1 cellular context compared by ENCODE assay signal in the genomic region with DNA sequence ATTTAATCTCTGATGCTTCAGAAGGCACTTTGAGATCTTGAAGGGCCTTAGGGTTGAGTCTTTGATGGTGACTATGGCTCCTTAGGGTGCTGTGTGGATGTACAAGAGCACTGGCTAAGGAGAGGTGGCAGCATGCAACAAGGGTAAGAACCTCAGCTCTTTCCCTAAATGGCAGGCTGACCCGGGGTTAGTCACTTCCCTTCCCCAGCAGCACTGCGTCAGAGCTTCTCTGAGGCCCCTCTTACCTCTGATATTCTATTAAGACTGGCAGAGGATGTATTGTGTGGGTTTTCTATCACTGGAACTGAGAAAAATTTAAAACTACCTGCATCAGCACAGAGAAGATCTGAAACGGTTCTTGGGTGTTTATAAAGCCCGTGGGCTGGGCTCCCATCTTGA.
TF ChIP-seq lines count a peak whose summit lies in the region.

No MANE protein-coding gene starts in this region.

TF ChIP-seq in K562, 482 proteins besides CTCF, POLR2A, EP300 and RAD21 (continued from another document and continues in another):
- no peak for TF ChIP-seq HDAC1 (IDR thresholded peaks at IDR 0.05)
- TF ChIP-seq, protein P1, sequence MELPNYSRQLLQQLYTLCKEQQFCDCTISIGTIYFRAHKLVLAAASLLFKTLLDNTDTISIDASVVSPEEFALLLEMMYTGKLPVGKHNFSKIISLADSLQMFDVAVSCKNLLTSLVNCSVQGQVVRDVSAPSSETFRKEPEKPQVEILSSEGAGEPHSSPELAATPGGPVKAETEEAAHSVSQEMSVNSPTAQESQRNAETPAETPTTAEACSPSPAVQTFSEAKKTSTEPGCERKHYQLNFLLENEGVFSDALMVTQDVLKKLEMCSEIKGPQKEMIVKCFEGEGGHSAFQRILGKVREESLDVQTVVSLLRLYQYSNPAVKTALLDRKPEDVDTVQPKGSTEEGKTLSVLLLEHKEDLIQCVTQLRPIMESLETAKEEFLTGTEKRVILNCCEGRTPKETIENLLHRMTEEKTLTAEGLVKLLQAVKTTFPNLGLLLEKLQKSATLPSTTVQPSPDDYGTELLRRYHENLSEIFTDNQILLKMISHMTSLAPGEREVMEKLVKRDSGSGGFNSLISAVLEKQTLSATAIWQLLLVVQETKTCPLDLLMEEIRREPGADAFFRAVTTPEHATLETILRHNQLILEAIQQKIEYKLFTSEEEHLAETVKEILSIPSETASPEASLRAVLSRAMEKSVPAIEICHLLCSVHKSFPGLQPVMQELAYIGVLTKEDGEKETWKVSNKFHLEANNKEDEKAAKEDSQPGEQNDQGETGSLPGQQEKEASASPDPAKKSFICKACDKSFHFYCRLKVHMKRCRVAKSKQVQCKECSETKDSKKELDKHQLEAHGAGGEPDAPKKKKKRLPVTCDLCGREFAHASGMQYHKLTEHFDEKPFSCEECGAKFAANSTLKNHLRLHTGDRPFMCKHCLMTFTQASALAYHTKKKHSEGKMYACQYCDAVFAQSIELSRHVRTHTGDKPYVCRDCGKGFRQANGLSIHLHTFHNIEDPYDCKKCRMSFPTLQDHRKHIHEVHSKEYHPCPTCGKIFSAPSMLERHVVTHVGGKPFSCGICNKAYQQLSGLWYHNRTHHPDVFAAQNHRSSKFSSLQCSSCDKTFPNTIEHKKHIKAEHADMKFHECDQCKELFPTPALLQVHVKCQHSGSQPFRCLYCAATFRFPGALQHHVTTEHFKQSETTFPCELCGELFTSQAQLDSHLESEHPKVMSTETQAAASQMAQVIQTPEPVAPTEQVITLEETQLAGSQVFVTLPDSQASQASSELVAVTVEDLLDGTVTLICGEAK (IDR thresholded peaks at IDR 0.05), result peak; percentile 15; the same call in 1 of the 2 replicates
- TF ChIP-seq, protein P1 (CRISPR knock-in tag; IDR thresholded peaks at IDR 0.05), result no peak
- TF ChIP-seq NFYB (IDR thresholded peaks at IDR 0.05; ENCODE audit: extremely low read depth, insufficient read length), result no peak
- TF ChIP-seq, protein P2, sequence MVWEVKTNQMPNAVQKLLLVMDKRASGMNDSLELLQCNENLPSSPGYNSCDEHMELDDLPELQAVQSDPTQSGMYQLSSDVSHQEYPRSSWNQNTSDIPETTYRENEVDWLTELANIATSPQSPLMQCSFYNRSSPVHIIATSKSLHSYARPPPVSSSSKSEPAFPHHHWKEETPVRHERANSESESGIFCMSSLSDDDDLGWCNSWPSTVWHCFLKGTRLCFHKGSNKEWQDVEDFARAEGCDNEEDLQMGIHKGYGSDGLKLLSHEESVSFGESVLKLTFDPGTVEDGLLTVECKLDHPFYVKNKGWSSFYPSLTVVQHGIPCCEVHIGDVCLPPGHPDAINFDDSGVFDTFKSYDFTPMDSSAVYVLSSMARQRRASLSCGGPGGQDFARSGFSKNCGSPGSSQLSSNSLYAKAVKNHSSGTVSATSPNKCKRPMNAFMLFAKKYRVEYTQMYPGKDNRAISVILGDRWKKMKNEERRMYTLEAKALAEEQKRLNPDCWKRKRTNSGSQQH (CRISPR knock-in tag; IDR thresholded peaks at IDR 0.05), result no peak
- TF ChIP-seq SMARCA5 (IDR thresholded peaks at IDR 0.05), result 0 out of 2 replicates have a peak, but pooled peaks have one; percentile 36
- TF ChIP-seq MTA3 (IDR thresholded peaks at IDR 0.05; ENCODE audit: borderline replicate concordance), result no peak
- TF ChIP-seq CBX3 (IDR thresholded peaks at IDR 0.05; ENCODE audit: borderline replicate concordance in 1 of 2, low read length in 2 of 2), result no peak
- no peak for TF ChIP-seq POU5F1 (IDR thresholded peaks at IDR 0.05; ENCODE audit: borderline replicate concordance, low read depth, low read length, partially characterized antibody)
- no peak for TF ChIP-seq CEBPB (tag; IDR thresholded peaks at IDR 0.05)
- TF ChIP-seq MTF1 (CRISPR knock-in tag; IDR thresholded peaks at IDR 0.05; ENCODE audit: borderline replicate concordance), result 0 out of 2 replicates have a peak, but pooled peaks have one; percentile 7
- TF ChIP-seq, protein P3, sequence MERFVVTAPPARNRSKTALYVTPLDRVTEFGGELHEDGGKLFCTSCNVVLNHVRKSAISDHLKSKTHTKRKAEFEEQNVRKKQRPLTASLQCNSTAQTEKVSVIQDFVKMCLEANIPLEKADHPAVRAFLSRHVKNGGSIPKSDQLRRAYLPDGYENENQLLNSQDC (CRISPR knock-in tag; IDR thresholded peaks at IDR 0.05), result no peak
- no peak for TF ChIP-seq ZNF324 (CRISPR knock-in tag; IDR thresholded peaks at IDR 0.05)
- TF ChIP-seq ZNF551 (CRISPR knock-in tag; IDR thresholded peaks at IDR 0.05), result no peak
- no peak for TF ChIP-seq TCFL5 (CRISPR knock-in tag; conservative IDR thresholded peaks at IDR 0.05)
- no peak for TF ChIP-seq ELF4 (CRISPR knock-in tag; IDR thresholded peaks at IDR 0.05)
- TF ChIP-seq RB1 (IDR thresholded peaks at IDR 0.05; ENCODE audit: low read depth), result no peak
- TF ChIP-seq ZNF146 (CRISPR knock-in tag; IDR thresholded peaks at IDR 0.05; ENCODE audit: unreplicated experiment), result no peak
- no peak for TF ChIP-seq SRF (CRISPR knock-in tag; IDR thresholded peaks at IDR 0.05)
- no peak for TF ChIP-seq ZNF589 (CRISPR knock-in tag; IDR thresholded peaks at IDR 0.05; ENCODE audit: low read depth)
- TF ChIP-seq GABPB1 (CRISPR knock-in tag; IDR thresholded peaks at IDR 0.05), result no peak
- TF ChIP-seq IFI16 (CRISPR knock-in tag; IDR thresholded peaks at IDR 0.05), result no peak
- no peak for TF ChIP-seq ZKSCAN1 (IDR thresholded peaks at IDR 0.05; ENCODE audit: low read depth, low read length)
- no peak for TF ChIP-seq STAT5B (CRISPR knock-in tag; IDR thresholded peaks at IDR 0.05)
- TF ChIP-seq KDM2B (CRISPR knock-in tag; IDR thresholded peaks at IDR 0.05), result no peak
- TF ChIP-seq NCOA2 (IDR thresholded peaks at IDR 0.05; ENCODE audit: partially characterized antibody in 2 of 2), result no peak
- no peak for TF ChIP-seq ZNF217 (CRISPR knock-in tag; IDR thresholded peaks at IDR 0.05)
- no peak for TF ChIP-seq POLR2AphosphoS5 (IDR thresholded peaks at IDR 0.05; ENCODE audit: control insufficient read depth, insufficient read depth, low read depth, low read length)
- TF ChIP-seq RNF2 (IDR thresholded peaks at IDR 0.05), result no peak
- TF ChIP-seq, protein P4, sequence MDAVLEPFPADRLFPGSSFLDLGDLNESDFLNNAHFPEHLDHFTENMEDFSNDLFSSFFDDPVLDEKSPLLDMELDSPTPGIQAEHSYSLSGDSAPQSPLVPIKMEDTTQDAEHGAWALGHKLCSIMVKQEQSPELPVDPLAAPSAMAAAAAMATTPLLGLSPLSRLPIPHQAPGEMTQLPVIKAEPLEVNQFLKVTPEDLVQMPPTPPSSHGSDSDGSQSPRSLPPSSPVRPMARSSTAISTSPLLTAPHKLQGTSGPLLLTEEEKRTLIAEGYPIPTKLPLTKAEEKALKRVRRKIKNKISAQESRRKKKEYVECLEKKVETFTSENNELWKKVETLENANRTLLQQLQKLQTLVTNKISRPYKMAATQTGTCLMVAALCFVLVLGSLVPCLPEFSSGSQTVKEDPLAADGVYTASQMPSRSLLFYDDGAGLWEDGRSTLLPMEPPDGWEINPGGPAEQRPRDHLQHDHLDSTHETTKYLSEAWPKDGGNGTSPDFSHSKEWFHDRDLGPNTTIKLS (IDR thresholded peaks at IDR 0.05; ENCODE audit: borderline replicate concordance, low read depth), result no peak
- TF ChIP-seq, protein P5, sequence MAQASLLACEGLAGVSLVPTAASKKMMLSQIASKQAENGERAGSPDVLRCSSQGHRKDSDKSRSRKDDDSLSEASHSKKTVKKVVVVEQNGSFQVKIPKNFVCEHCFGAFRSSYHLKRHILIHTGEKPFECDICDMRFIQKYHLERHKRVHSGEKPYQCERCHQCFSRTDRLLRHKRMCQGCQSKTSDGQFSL (CRISPR knock-in tag; IDR thresholded peaks at IDR 0.05), result no peak
- TF ChIP-seq, protein P5 (tag; IDR thresholded peaks at IDR 0.05), result no peak
- TF ChIP-seq GABPA (tag; conservative IDR thresholded peaks at IDR 0.05; ENCODE audit: low read depth), result no peak
- TF ChIP-seq SRSF7 (optimal IDR thresholded peaks at IDR 0.05; ENCODE audit: low read depth, low read length), result no peak
- TF ChIP-seq CHD4 (IDR thresholded peaks at IDR 0.05; ENCODE audit: insufficient read depth, insufficient replicate concordance, low read depth, low read length, poor library complexity, severe bottlenecking), result no peak
- TF ChIP-seq GTF2A2 (tag; IDR thresholded peaks at IDR 0.05), result no peak; the same call in 1 of the 2 replicates
- no peak for TF ChIP-seq POLR3G (IDR thresholded peaks at IDR 0.05; ENCODE audit: extremely low read depth, insufficient read length, insufficient replicate concordance)
- peak; percentile 70 for TF ChIP-seq SPI1 (IDR thresholded peaks at IDR 0.05; ENCODE audit: borderline replicate concordance, low read depth, low read length)
- TF ChIP-seq JUN (IDR thresholded peaks at IDR 0.05; ENCODE audit: borderline replicate concordance, low read depth, low read length), result peak; percentile 3; the same call in 1 of the 2 replicates
- TF ChIP-seq JUN (CRISPR knock-in tag; IDR thresholded peaks at IDR 0.05; ENCODE audit: borderline replicate concordance), result no peak
- TF ChIP-seq, protein P6, sequence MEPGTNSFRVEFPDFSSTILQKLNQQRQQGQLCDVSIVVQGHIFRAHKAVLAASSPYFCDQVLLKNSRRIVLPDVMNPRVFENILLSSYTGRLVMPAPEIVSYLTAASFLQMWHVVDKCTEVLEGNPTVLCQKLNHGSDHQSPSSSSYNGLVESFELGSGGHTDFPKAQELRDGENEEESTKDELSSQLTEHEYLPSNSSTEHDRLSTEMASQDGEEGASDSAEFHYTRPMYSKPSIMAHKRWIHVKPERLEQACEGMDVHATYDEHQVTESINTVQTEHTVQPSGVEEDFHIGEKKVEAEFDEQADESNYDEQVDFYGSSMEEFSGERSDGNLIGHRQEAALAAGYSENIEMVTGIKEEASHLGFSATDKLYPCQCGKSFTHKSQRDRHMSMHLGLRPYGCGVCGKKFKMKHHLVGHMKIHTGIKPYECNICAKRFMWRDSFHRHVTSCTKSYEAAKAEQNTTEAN (CRISPR knock-in tag; IDR thresholded peaks at IDR 0.05), result no peak
- peak; percentile 29 for TF ChIP-seq RBM39 (optimal IDR thresholded peaks at IDR 0.05; ENCODE audit: low read depth, low read length)
- TF ChIP-seq, protein P7, sequence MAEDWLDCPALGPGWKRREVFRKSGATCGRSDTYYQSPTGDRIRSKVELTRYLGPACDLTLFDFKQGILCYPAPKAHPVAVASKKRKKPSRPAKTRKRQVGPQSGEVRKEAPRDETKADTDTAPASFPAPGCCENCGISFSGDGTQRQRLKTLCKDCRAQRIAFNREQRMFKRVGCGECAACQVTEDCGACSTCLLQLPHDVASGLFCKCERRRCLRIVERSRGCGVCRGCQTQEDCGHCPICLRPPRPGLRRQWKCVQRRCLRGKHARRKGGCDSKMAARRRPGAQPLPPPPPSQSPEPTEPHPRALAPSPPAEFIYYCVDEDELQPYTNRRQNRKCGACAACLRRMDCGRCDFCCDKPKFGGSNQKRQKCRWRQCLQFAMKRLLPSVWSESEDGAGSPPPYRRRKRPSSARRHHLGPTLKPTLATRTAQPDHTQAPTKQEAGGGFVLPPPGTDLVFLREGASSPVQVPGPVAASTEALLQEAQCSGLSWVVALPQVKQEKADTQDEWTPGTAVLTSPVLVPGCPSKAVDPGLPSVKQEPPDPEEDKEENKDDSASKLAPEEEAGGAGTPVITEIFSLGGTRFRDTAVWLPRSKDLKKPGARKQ (CRISPR knock-in tag; IDR thresholded peaks at IDR 0.05), result no peak
- TF ChIP-seq, protein P8, sequence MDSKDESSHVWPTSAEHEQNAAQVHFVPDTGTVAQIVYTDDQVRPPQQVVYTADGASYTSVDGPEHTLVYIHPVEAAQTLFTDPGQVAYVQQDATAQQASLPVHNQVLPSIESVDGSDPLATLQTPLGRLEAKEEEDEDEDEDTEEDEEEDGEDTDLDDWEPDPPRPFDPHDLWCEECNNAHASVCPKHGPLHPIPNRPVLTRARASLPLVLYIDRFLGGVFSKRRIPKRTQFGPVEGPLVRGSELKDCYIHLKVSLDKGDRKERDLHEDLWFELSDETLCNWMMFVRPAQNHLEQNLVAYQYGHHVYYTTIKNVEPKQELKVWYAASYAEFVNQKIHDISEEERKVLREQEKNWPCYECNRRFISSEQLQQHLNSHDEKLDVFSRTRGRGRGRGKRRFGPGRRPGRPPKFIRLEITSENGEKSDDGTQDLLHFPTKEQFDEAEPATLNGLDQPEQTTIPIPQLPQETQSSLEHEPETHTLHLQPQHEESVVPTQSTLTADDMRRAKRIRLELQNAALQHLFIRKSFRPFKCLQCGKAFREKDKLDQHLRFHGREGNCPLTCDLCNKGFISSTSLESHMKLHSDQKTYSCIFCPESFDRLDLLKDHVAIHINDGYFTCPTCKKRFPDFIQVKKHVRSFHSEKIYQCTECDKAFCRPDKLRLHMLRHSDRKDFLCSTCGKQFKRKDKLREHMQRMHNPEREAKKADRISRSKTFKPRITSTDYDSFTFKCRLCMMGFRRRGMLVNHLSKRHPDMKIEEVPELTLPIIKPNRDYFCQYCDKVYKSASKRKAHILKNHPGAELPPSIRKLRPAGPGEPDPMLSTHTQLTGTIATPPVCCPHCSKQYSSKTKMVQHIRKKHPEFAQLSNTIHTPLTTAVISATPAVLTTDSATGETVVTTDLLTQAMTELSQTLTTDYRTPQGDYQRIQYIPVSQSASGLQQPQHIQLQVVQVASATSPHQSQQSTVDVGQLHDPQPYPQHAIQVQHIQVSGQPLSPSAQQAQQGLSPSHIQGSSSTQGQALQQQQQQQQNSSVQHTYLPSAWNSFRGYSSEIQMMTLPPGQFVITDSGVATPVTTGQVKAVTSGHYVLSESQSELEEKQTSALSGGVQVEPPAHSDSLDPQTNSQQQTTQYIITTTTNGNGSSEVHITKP (IDR thresholded peaks at IDR 0.05; ENCODE audit: partially characterized antibody), result no peak
